Comparison of ENCODE assay signal across 1 cellular context in the genomic region with DNA sequence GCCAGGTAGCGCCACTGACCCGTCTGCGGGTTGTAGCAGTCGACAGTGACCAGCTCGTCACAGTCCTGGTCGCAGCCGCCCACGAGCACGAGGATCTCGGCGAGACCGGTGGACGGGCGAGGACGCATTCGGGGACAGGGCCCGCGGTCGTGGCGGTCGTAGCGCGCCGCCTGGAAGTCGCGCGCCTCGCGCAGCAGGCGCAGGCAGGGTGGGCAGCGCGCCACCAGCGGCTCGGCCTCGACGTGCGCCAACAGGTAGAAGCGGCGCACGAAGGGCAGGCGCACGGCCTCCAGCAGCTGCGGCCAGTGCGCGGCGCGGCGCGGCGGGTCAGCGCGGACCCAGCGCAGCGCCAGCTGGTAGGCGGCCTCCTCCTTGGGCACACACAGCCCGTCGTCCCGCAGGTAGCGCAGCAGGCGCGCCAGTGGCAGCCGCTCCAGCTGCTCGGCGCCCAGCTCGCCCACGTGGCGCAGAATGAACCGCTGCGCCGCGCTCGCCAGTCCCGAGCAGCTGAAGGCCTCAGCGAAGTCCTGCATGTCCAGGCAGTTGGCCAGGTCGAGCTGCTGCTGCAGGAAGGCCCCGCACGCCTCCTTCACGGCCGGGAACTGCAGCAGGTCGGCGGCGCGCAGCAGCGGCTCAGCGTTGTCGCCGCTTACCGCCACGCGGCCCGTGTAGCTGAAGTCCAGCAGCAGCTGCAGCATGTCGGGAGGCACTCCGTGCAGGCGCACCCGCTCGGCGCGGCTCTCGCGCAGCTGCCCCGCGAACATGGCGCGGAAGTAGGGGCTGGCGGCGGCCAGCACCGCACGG.
TF ChIP-seq lines count a peak whose summit lies in the region.

No MANE protein-coding gene starts in this region.

TF ChIP-seq in HepG2, 621 proteins besides CTCF, POLR2A, EP300 and RAD21 (continues in another document):
- TF ChIP-seq, protein P1, sequence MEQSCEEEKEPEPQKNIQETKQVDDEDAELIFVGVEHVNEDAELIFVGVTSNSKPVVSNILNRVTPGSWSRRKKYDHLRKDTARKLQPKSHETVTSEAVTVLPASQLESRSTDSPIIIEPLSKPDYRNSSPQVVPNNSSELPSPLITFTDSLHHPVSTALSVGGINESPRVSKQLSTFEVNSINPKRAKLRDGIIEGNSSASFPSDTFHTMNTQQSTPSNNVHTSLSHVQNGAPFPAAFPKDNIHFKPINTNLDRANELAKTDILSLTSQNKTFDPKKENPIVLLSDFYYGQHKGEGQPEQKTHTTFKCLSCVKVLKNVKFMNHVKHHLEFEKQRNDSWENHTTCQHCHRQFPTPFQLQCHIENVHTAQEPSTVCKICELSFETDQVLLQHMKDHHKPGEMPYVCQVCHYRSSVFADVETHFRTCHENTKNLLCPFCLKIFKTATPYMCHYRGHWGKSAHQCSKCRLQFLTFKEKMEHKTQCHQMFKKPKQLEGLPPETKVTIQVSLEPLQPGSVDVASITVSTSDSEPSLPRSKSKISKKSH (CRISPR knock-in tag; IDR thresholded peaks at IDR 0.05; ENCODE audit: borderline replicate concordance) = 0 out of 2 replicates have a peak, but pooled peaks have one; percentile 9
- TF ChIP-seq ZNF382 (CRISPR knock-in tag; IDR thresholded peaks at IDR 0.05; ENCODE audit: borderline replicate concordance) (no peak), ZKSCAN1 (IDR thresholded peaks at IDR 0.05; ENCODE audit: low read length) (no peak), ZNF775 (CRISPR knock-in tag; IDR thresholded peaks at IDR 0.05; ENCODE audit: borderline replicate concordance) (no peak), SOX6 (IDR thresholded peaks at IDR 0.05) (no peak), SOX6 (CRISPR knock-in tag; IDR thresholded peaks at IDR 0.05) (no peak), U2AF2 (IDR thresholded peaks at IDR 0.05; ENCODE audit: low read depth, low read length) (no peak), ZNF136 (CRISPR knock-in tag; IDR thresholded peaks at IDR 0.05; ENCODE audit: low read depth) (no peak), SCMH1 (CRISPR knock-in tag; IDR thresholded peaks at IDR 0.05; ENCODE audit: borderline replicate concordance) (no peak), ZNF335 (CRISPR knock-in tag; IDR thresholded peaks at IDR 0.05) (no peak), SSRP1 (CRISPR knock-in tag; IDR thresholded peaks at IDR 0.05) (no peak), ZNF292 (CRISPR knock-in tag; IDR thresholded peaks at IDR 0.05; ENCODE audit: borderline replicate concordance, low read depth) (no peak), HOXD1 (CRISPR knock-in tag; IDR thresholded peaks at IDR 0.05) (no peak), ZNF557 (CRISPR knock-in tag; IDR thresholded peaks at IDR 0.05) (0 out of 2 replicates have a peak, but pooled peaks have one; percentile 32), KAT7 (CRISPR knock-in tag; IDR thresholded peaks at IDR 0.05; ENCODE audit: borderline replicate concordance) (no peak; the same call in none of the 2 replicates), ZNF569 (CRISPR knock-in tag; IDR thresholded peaks at IDR 0.05; ENCODE audit: borderline replicate concordance) (no peak), MIER3 (CRISPR knock-in tag; IDR thresholded peaks at IDR 0.05; ENCODE audit: borderline replicate concordance) (no peak), HDAC6 (IDR thresholded peaks at IDR 0.05; ENCODE audit: low read depth, low read length) (no peak), PHF21A (CRISPR knock-in tag; IDR thresholded peaks at IDR 0.05) (no peak; the same call in 1 of the 2 replicates), KDM5B (CRISPR knock-in tag; IDR thresholded peaks at IDR 0.05; ENCODE audit: borderline replicate concordance) (peak; percentile 21), HHEX (CRISPR knock-in tag; IDR thresholded peaks at IDR 0.05) (no peak), NCOR1 (IDR thresholded peaks at IDR 0.05; ENCODE audit: borderline replicate concordance, low read length) (no peak), MED13 (CRISPR knock-in tag; IDR thresholded peaks at IDR 0.05) (no peak; the same call in 1 of the 2 replicates), ZNF720 (CRISPR knock-in tag; IDR thresholded peaks at IDR 0.05) (no peak; the same call in 1 of the 2 replicates), PHF20 (CRISPR knock-in tag; IDR thresholded peaks at IDR 0.05) (0 out of 2 replicates have a peak, but pooled peaks have one; percentile 47), NR1H2 (CRISPR knock-in tag; IDR thresholded peaks at IDR 0.05; ENCODE audit: borderline replicate concordance, low read depth) (no peak), XRCC5 (optimal IDR thresholded peaks at IDR 0.05; ENCODE audit: low read length) (no peak)
- TF ChIP-seq, protein P2, sequence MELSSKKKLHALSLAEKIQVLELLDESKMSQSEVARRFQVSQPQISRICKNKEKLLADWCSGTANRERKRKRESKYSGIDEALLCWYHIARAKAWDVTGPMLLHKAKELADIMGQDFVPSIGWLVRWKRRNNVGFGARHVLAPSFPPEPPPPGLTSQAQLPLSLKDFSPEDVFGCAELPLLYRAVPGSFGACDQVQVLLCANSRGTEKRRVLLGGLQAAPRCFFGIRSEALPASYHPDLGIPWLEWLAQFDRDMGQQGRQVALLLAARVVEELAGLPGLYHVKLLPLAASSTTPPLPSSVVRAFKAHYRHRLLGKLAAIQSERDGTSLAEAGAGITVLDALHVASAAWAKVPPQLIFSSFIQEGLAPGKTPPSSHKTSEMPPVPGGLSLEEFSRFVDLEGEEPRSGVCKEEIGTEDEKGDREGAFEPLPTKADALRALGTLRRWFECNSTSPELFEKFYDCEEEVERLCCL (CRISPR knock-in tag; IDR thresholded peaks at IDR 0.05; ENCODE audit: borderline replicate concordance) = no peak
- TF ChIP-seq, protein P3, sequence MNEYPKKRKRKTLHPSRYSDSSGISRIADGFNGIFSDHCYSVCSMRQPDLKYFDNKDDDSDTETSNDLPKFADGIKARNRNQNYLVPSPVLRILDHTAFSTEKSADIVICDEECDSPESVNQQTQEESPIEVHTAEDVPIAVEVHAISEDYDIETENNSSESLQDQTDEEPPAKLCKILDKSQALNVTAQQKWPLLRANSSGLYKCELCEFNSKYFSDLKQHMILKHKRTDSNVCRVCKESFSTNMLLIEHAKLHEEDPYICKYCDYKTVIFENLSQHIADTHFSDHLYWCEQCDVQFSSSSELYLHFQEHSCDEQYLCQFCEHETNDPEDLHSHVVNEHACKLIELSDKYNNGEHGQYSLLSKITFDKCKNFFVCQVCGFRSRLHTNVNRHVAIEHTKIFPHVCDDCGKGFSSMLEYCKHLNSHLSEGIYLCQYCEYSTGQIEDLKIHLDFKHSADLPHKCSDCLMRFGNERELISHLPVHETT (CRISPR knock-in tag; conservative IDR thresholded peaks at IDR 0.05) = no peak
- TF ChIP-seq, protein P4, sequence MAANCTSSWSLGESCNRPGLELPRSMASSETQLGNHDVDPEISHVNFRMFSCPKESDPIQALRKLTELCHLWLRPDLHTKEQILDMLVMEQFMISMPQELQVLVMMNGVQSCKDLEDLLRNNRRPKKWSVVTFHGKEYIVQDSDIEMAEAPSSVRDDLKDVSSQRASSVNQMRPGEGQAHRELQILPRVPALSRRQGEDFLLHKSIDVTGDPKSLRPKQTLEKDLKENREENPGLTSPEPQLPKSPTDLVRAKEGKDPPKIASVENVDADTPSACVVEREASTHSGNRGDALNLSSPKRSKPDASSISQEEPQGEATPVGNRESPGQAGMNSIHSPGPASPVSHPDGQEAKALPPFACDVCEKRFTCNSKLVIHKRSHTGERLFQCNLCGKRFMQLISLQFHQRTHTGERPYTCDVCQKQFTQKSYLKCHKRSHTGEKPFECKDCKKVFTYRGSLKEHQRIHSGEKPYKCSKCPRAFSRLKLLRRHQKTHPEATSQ (CRISPR knock-in tag; IDR thresholded peaks at IDR 0.05; ENCODE audit: borderline replicate concordance) = no peak
- TF ChIP-seq, protein P5, sequence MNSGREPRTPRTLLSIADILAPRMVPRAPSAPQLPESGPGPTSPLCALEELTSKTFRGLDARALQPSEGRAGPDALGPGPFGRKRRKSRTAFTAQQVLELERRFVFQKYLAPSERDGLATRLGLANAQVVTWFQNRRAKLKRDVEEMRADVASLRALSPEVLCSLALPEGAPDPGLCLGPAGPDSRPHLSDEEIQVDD (CRISPR knock-in tag; IDR thresholded peaks at IDR 0.05; ENCODE audit: borderline replicate concordance) = no peak; the same call in 1 of the 2 replicates
- TF ChIP-seq, protein P6, sequence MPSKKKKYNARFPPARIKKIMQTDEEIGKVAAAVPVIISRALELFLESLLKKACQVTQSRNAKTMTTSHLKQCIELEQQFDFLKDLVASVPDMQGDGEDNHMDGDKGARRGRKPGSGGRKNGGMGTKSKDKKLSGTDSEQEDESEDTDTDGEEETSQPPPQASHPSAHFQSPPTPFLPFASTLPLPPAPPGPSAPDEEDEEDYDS (CRISPR knock-in tag; IDR thresholded peaks at IDR 0.05) = no peak
- TF ChIP-seq, protein P7, sequence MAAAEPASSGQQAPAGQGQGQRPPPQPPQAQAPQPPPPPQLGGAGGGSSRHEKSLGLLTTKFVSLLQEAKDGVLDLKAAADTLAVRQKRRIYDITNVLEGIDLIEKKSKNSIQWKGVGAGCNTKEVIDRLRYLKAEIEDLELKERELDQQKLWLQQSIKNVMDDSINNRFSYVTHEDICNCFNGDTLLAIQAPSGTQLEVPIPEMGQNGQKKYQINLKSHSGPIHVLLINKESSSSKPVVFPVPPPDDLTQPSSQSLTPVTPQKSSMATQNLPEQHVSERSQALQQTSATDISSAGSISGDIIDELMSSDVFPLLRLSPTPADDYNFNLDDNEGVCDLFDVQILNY (CRISPR knock-in tag; conservative IDR thresholded peaks at IDR 0.05) = peak; percentile 49; the same call in 1 of the 2 replicates
- TF ChIP-seq, protein P8, sequence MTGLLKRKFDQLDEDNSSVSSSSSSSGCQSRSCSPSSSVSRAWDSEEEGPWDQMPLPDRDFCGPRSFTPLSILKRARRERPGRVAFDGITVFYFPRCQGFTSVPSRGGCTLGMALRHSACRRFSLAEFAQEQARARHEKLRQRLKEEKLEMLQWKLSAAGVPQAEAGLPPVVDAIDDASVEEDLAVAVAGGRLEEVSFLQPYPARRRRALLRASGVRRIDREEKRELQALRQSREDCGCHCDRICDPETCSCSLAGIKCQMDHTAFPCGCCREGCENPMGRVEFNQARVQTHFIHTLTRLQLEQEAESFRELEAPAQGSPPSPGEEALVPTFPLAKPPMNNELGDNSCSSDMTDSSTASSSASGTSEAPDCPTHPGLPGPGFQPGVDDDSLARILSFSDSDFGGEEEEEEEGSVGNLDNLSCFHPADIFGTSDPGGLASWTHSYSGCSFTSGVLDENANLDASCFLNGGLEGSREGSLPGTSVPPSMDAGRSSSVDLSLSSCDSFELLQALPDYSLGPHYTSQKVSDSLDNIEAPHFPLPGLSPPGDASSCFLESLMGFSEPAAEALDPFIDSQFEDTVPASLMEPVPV (CRISPR knock-in tag; IDR thresholded peaks at IDR 0.05) = no peak
- TF ChIP-seq, protein P9, sequence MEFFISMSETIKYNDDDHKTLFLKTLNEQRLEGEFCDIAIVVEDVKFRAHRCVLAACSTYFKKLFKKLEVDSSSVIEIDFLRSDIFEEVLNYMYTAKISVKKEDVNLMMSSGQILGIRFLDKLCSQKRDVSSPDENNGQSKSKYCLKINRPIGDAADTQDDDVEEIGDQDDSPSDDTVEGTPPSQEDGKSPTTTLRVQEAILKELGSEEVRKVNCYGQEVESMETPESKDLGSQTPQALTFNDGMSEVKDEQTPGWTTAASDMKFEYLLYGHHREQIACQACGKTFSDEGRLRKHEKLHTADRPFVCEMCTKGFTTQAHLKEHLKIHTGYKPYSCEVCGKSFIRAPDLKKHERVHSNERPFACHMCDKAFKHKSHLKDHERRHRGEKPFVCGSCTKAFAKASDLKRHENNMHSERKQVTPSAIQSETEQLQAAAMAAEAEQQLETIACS (CRISPR knock-in tag; IDR thresholded peaks at IDR 0.05) = peak; percentile 43; the same call in 1 of the 2 replicates
- TF ChIP-seq, protein P10, sequence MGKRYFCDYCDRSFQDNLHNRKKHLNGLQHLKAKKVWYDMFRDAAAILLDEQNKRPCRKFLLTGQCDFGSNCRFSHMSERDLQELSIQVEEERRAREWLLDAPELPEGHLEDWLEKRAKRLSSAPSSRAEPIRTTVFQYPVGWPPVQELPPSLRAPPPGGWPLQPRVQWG (CRISPR knock-in tag; IDR thresholded peaks at IDR 0.05; ENCODE audit: borderline replicate concordance, low read depth) = no peak
- TF ChIP-seq, protein P11, sequence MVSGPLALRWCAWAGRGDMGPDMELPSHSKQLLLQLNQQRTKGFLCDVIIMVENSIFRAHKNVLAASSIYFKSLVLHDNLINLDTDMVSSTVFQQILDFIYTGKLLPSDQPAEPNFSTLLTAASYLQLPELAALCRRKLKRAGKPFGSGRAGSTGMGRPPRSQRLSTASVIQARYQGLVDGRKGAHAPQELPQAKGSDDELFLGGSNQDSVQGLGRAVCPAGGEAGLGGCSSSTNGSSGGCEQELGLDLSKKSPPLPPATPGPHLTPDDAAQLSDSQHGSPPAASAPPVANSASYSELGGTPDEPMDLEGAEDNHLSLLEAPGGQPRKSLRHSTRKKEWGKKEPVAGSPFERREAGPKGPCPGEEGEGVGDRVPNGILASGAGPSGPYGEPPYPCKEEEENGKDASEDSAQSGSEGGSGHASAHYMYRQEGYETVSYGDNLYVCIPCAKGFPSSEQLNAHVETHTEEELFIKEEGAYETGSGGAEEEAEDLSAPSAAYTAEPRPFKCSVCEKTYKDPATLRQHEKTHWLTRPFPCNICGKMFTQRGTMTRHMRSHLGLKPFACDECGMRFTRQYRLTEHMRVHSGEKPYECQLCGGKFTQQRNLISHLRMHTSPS (CRISPR knock-in tag; IDR thresholded peaks at IDR 0.05; ENCODE audit: low read depth) = no peak; the same call in 1 of the 2 replicates
- TF ChIP-seq, protein P12, sequence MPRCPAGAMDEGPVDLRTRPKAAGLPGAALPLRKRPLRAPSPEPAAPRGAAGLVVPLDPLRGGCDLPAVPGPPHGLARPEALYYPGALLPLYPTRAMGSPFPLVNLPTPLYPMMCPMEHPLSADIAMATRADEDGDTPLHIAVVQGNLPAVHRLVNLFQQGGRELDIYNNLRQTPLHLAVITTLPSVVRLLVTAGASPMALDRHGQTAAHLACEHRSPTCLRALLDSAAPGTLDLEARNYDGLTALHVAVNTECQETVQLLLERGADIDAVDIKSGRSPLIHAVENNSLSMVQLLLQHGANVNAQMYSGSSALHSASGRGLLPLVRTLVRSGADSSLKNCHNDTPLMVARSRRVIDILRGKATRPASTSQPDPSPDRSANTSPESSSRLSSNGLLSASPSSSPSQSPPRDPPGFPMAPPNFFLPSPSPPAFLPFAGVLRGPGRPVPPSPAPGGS (CRISPR knock-in tag; IDR thresholded peaks at IDR 0.05) = no peak; the same call in 1 of the 2 replicates
- TF ChIP-seq, protein P13, sequence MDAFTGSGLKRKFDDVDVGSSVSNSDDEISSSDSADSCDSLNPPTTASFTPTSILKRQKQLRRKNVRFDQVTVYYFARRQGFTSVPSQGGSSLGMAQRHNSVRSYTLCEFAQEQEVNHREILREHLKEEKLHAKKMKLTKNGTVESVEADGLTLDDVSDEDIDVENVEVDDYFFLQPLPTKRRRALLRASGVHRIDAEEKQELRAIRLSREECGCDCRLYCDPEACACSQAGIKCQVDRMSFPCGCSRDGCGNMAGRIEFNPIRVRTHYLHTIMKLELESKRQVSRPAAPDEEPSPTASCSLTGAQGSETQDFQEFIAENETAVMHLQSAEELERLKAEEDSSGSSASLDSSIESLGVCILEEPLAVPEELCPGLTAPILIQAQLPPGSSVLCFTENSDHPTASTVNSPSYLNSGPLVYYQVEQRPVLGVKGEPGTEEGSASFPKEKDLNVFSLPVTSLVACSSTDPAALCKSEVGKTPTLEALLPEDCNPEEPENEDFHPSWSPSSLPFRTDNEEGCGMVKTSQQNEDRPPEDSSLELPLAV (CRISPR knock-in tag; conservative IDR thresholded peaks at IDR 0.05; ENCODE audit: low read depth) = no peak
- TF ChIP-seq, protein P14, sequence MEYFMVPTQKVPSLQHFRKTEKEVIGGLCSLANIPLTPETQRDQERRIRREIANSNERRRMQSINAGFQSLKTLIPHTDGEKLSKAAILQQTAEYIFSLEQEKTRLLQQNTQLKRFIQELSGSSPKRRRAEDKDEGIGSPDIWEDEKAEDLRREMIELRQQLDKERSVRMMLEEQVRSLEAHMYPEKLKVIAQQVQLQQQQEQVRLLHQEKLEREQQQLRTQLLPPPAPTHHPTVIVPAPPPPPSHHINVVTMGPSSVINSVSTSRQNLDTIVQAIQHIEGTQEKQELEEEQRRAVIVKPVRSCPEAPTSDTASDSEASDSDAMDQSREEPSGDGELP (IDR thresholded peaks at IDR 0.05; ENCODE audit: borderline replicate concordance, low read depth) = 0 out of 2 replicates have a peak, but pooled peaks have one; percentile 15
